Comparison of ENCODE assay signal across 14 cellular contexts in the genomic region with DNA sequence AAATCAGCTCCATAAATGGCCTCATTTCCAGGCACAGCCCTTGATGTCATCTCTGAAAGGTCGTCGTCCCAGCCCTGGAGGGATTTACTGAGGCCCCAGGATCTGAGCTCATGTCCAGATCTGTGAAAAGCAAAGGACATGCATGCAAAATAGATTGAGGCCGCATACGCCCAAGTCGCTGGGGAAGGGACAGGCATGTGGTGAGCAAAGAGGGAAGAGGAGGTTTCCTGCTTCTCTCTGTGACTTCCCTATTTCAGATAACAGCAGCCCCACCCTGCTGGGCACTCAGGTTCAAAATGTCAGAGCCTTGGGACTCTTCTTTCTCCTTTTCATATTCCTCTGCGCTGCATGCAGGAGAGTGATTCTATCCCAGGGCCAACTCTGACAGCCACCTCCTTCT.
DNase-seq lines count a peak whose midpoint lies in the region; ATAC-seq and TF ChIP-seq lines count a peak whose summit lies in the region.
"Had no signal": no experiment of that assay in that cellular context is flagged by ENCODE, and none has a peak within 500 bp of the region (broad histone marks: within the 10 kb centered on the region; RNA-seq: fewer than 3 reads in every experiment).

No MANE protein-coding gene starts in this region.

- TF ChIP-seq CTCF in NB4 (IDR thresholded peaks at IDR 0.05; ENCODE audit: low read depth, low read length) (no peak), endodermal cell (conservative IDR thresholded peaks at IDR 0.05) (no peak), psoas muscle (IDR thresholded peaks at IDR 0.05) (no peak), GM13976 (IDR thresholded peaks at IDR 0.05; ENCODE audit: borderline replicate concordance, control extremely low read depth, extremely low read depth, insufficient read depth, missing control alignments) (no peak)

- H3K27me3 ChIP-seq in endodermal cell (ENCODE audit: control insufficient read depth, insufficient read depth, low read length, poor library complexity, severe bottlenecking) (no peaks in the 10 kb centered on the region), psoas muscle (ENCODE audit: insufficient read depth in 3 of 3, low read length in 2 of 3) (peaks cover 0 to 3% (median 0%) of the 10 kb centered on the region in 3 donors)
- H3K27me3 ChIP-seq: ascending aorta had no signal

- intact Hi-C loops in psoas muscle (cut with DNase I), result no loop called here

- no peaks in the 10 kb centered on the region for H3K4me1 ChIP-seq in endodermal cell (ENCODE audit: control insufficient read depth, insufficient read depth, low read length)
- no peaks in the 10 kb centered on the region for H3K4me1 ChIP-seq in psoas muscle
- H3K4me1 ChIP-seq: ascending aorta had no signal

- no peak overlapping the region for H3K27ac ChIP-seq in endodermal cell (ENCODE audit: low read depth, low read length)
- no peak overlapping the region for H3K27ac ChIP-seq in psoas muscle
- H3K27ac ChIP-seq: ascending aorta had no signal

- H3K36me3 ChIP-seq in endodermal cell (ENCODE audit: control insufficient read depth, insufficient read depth, low read length) (no peaks in the 10 kb centered on the region), psoas muscle (ENCODE audit: insufficient read depth in 1 of 2, low read depth in 1 of 2) (no peaks in the 10 kb centered on the region)
- H3K36me3 ChIP-seq: ascending aorta had no signal

- no peak overlapping the region for H3K4me3 Mint-ChIP-seq in endodermal cell
- H3K4me3 Mint-ChIP-seq: type B pancreatic cell had no signal

- H3K4me1 Mint-ChIP-seq in endodermal cell, result no peaks in the 10 kb centered on the region

- no peak overlapping the region for H3K9ac ChIP-seq in endodermal cell (ENCODE audit: extremely low read depth, low read length, poor library complexity, severe bottlenecking)

- H3K27ac Mint-ChIP-seq in endodermal cell, result no peak overlapping the region
- H3K27ac Mint-ChIP-seq: type B pancreatic cell had no signal

- no peaks in the 10 kb centered on the region for H3K9me3 Mint-ChIP-seq in endodermal cell
- H3K9me3 Mint-ChIP-seq: type B pancreatic cell had no signal

- in situ Hi-C loops in GM13976 (cut with MboI; ENCODE audit: low sequenced_read_pairs, unreplicated experiment), result loop anchor here (25.0 kb wide), 1 partner anchor 517 kb away; no protein-coding TSS in a partner anchor

- DNase-seq in NB4 (ENCODE audit: low read depth), result peak; percentile 96
- DNase-seq in endodermal cell, result peak; percentile 27
- peak; percentile 22 to 61 for DNase-seq in psoas muscle
- no peak for DNase-seq in retina
- no peak for DNase-seq in GM13976 (ENCODE audit: low spot score)
- no peak for DNase-seq in GM19238 (ENCODE audit: insufficient read length, low spot score)
- DNase-seq in NCI-H2029 (lab: John Stamatoyannopoulos, UW), result no peak
- DNase-seq: activated CD8-positive, alpha-beta memory T cell treated with anti-CD3 and anti-CD28 coated beads, Interleukin-2, amount 50 U/mL, for 48 hours; DMS 273 treated with DMSO at 0.1 percent for 48 hours; NCI-H2227 treated with DMSO at 0.1 percent for 48 hours had no signal

- ATAC-seq in GM19351 (IDR thresholded peaks at IDR 0.05; ENCODE audit: unreplicated experiment) (peak; percentile 59), psoas muscle (peak in 1 of 4 donors; percentile 35)
- ATAC-seq: SK-N-SH treated with all-trans-retinoic acid at 6 μM for 48 hours had no signal

- no peaks in the 10 kb centered on the region for H3K27me3 Mint-ChIP-seq in endodermal cell (ENCODE audit: insufficient read depth)
- H3K27me3 Mint-ChIP-seq: type B pancreatic cell had no signal

- H3K9me3 ChIP-seq in endodermal cell (ENCODE audit: control insufficient read depth, low read length), result no peaks in the 10 kb centered on the region
- H3K9me3 ChIP-seq in psoas muscle, result no peaks in the 10 kb centered on the region

- H3K4me3 ChIP-seq in NB4 (ENCODE audit: low read depth, low read length), result no peak overlapping the region
- H3K4me3 ChIP-seq in endodermal cell (ENCODE audit: low read length), result no peak overlapping the region
- no peak overlapping the region for H3K4me3 ChIP-seq in psoas muscle
- H3K4me3 ChIP-seq: ascending aorta had no signal

- H3K36me3 Mint-ChIP-seq in endodermal cell (ENCODE audit: low read depth), result no peaks in the 10 kb centered on the region
- H3K36me3 Mint-ChIP-seq: type B pancreatic cell had no signal

- no peak for TF ChIP-seq POLR2A in NB4 (IDR thresholded peaks at IDR 0.05; ENCODE audit: extremely low read depth, insufficient read length)

- WGBS in endodermal cell (ENCODE audit: insufficient coverage in 1 of 2, insufficient read length in 1 of 2), 2 experiments, result 91 to 96% methylated on average over 6 of the region's 6 CpGs
- 78 to 84% (median 78%) methylated on average over 6 of the region's 6 CpGs for WGBS in psoas muscle, 3 donors

Comparison
In these comparisons a context has a peak if more than half of its experiments do, and no peak if none do; other contexts are left out.
1. DNase-seq: peak in NB4 (single experiment), endodermal cell (single experiment) and psoas muscle (2 of 2); none in retina (single experiment), GM13976 (single experiment), GM19238 (single experiment) and NCI-H2029 (single experiment).